In genomic region chr5:150567031-150567680, GRCh38 we compare ENCODE assay signal across 14 cellular contexts. TPM values are rescaled to one million over a fixed set of nuclear protein-coding genes. Genes with fewer than 3 reads are reported as not detected.
DNase-seq lines count a peak whose midpoint lies in the region; ATAC-seq and TF ChIP-seq lines count a peak whose summit lies in the region.
"Had no signal": no experiment of that assay in that cellular context is flagged by ENCODE, and none has a peak within 500 bp of the region (broad histone marks: within the 10 kb centered on the region; RNA-seq: fewer than 3 reads in every experiment).

No MANE protein-coding gene starts in this region.

- no peaks in the 10 kb centered on the region for H3K27me3 Mint-ChIP-seq in activated T-helper 2 cell treated with anti-CD3 and anti-CD28 coated beads, Interferon-gamma antibody, Interleukin-2, Interleukin-4, amounts not matched to agents 10 μg/mL and 5 μg/mL and 100 μg/mL, durations not matched to agents 14 hours and 24 hours and 36 hours (ENCODE audit: low read depth)

- no peaks in the 10 kb centered on the region for H3K27me3 ChIP-seq in smooth muscle cell (ENCODE audit: low read depth)
- H3K27me3 ChIP-seq: suprapubic skin had no signal

- H3K79me2 ChIP-seq in smooth muscle cell (ENCODE audit: low read depth) = no peaks in the 10 kb centered on the region

- H3K36me3 ChIP-seq in smooth muscle cell (ENCODE audit: low read depth) = no peaks in the 10 kb centered on the region
- H3K36me3 ChIP-seq: suprapubic skin had no signal

- intact Hi-C loops in left cardiac atrium (cut with DNase I) = loop anchor here in 1 of 2 donors (10.0 kb wide), 1 partner anchor 278 kb away; the partner anchor contains the start of gene IRGM
- intact Hi-C loops in activated T-helper 2 cell treated with anti-CD3 and anti-CD28 coated beads, Interferon-gamma antibody, Interleukin-2, Interleukin-4, amounts not matched to agents 10 μg/mL and 5 μg/mL and 100 μg/mL, durations not matched to agents 14 hours and 24 hours and 36 hours (cut with micrococcal nuclease) = no loop called here

- no peak overlapping the region for H3K9ac ChIP-seq in smooth muscle cell (ENCODE audit: low read depth)

- no peaks in the 10 kb centered on the region for H3K4me1 ChIP-seq in smooth muscle cell (ENCODE audit: low read depth)
- H3K4me1 ChIP-seq: suprapubic skin had no signal

- no peaks in the 10 kb centered on the region for H4K20me1 ChIP-seq in smooth muscle cell (ENCODE audit: low read depth)

- H3K9me3 Mint-ChIP-seq in activated T-helper 2 cell treated with anti-CD3 and anti-CD28 coated beads, Interferon-gamma antibody, Interleukin-2, Interleukin-4, amounts not matched to agents 10 μg/mL and 5 μg/mL and 100 μg/mL, durations not matched to agents 14 hours and 24 hours and 36 hours = no peaks in the 10 kb centered on the region

- peak; percentile 73 for DNase-seq in HCEC 1CT
- no peak for DNase-seq in left cardiac atrium
- DNase-seq in smooth muscle cell (lab: John Stamatoyannopoulos, UW; ENCODE audit: unreplicated experiment) = no peak
- no peak for DNase-seq in stimulated activated naive CD4-positive, alpha-beta T cell (lab: John Stamatoyannopoulos, UW)
- DNase-seq in activated T-helper 2 cell treated with anti-CD3 and anti-CD28 coated beads, Interferon-gamma antibody, Interleukin-2, Interleukin-4, amounts not matched to agents 10 μg/mL and 5 μg/mL and 100 μg/mL, durations not matched to agents 14 hours and 24 hours and 36 hours (ENCODE audit: low spot score) = no peak
- DNase-seq in NCI-H2196 (lab: John Stamatoyannopoulos, UW; ENCODE audit: unreplicated experiment) = no peak
- DNase-seq: activated CD4-positive, alpha-beta T cell treated with anti-CD3 and anti-CD28 coated beads for 4 hours; activated gamma-delta T cell; DND-41; NCI-H2081 had no signal

- H3K36me3 Mint-ChIP-seq in activated T-helper 2 cell treated with anti-CD3 and anti-CD28 coated beads, Interferon-gamma antibody, Interleukin-2, Interleukin-4, amounts not matched to agents 10 μg/mL and 5 μg/mL and 100 μg/mL, durations not matched to agents 14 hours and 24 hours and 36 hours (ENCODE audit: low read depth) = no peaks in the 10 kb centered on the region

- no peak overlapping the region for H2AFZ ChIP-seq in smooth muscle cell (ENCODE audit: low read depth)

- no peak overlapping the region for H3K27ac Mint-ChIP-seq in activated T-helper 2 cell treated with anti-CD3 and anti-CD28 coated beads, Interferon-gamma antibody, Interleukin-2, Interleukin-4, amounts not matched to agents 10 μg/mL and 5 μg/mL and 100 μg/mL, durations not matched to agents 14 hours and 24 hours and 36 hours

- no peaks in the 10 kb centered on the region for H3K9me3 ChIP-seq in smooth muscle cell (replicated peaks; ENCODE audit: low read depth)
- H3K9me3 ChIP-seq: suprapubic skin had no signal

- 56% methylated on average over 3 of the region's 3 CpGs for WGBS in smooth muscle cell (ENCODE audit: low lambda C conversion rate)

- ATAC-seq in SK-N-SH treated with all-trans-retinoic acid at 6 μM for 48 hours = peak; percentile 37; the same call in 2 of the 3 replicates
- ATAC-seq in left cardiac atrium = peak; percentile 85 to 91
- no peak for ATAC-seq in GM19455 (IDR thresholded peaks at IDR 0.05; ENCODE audit: unreplicated experiment)

- no peaks in the 10 kb centered on the region for H3K4me1 Mint-ChIP-seq in activated T-helper 2 cell treated with anti-CD3 and anti-CD28 coated beads, Interferon-gamma antibody, Interleukin-2, Interleukin-4, amounts not matched to agents 10 μg/mL and 5 μg/mL and 100 μg/mL, durations not matched to agents 14 hours and 24 hours and 36 hours (ENCODE audit: low read depth)
- H3K4me1 Mint-ChIP-seq: neural crest cell had no signal

- no peak for TF ChIP-seq CTCF in smooth muscle cell (IDR thresholded peaks at IDR 0.05; ENCODE audit: borderline replicate concordance, insufficient read depth, poor library complexity, severe bottlenecking)

- no peak overlapping the region for H3K4me3 ChIP-seq in smooth muscle cell
- H3K4me3 ChIP-seq: suprapubic skin had no signal

- H3K4me3 Mint-ChIP-seq in activated T-helper 2 cell treated with anti-CD3 and anti-CD28 coated beads, Interferon-gamma antibody, Interleukin-2, Interleukin-4, amounts not matched to agents 10 μg/mL and 5 μg/mL and 100 μg/mL, durations not matched to agents 14 hours and 24 hours and 36 hours (ENCODE audit: low read depth) = no peak overlapping the region
- H3K4me3 Mint-ChIP-seq: neural crest cell had no signal

- peak overlapping the region; percentile 63 for H3K4me2 ChIP-seq in smooth muscle cell

- peak overlapping the region; percentile 51 for H3K27ac ChIP-seq in smooth muscle cell (ENCODE audit: low read depth)
- H3K27ac ChIP-seq: suprapubic skin had no signal

- peaks cover 8% of the 10 kb centered on the region for H3F3A ChIP-seq in smooth muscle cell (ENCODE audit: low read depth)

TF ChIP-seq in SK-N-SH treated with all-trans-retinoic acid at 6 μM for 48 hours, 23 proteins besides CTCF, POLR2A, EP300 and RAD21:
- TF ChIP-seq ISL1 (CRISPR knock-in tag; IDR thresholded peaks at IDR 0.05) = peak; percentile 45
- no peak for TF ChIP-seq OSR1 (CRISPR knock-in tag; IDR thresholded peaks at IDR 0.05)
TF ChIP-seq in SK-N-SH treated with all-trans-retinoic acid at 6 μM for 48 hours: peak in this region for 1.

RNA-seq across cellular contexts. Expression of gene NDST1, which starts 59.2 kb away (rescaled TPM):
- total RNA-seq in left cardiac atrium (10 to 100 TPM; 59.3 to 71.2 TPM), smooth muscle cell (53.0 and 64.6 TPM in 2 replicates)
- polyA plus RNA-seq in smooth muscle cell = 32.4 and 42.1 TPM in 2 replicates
- total RNA-seq in activated T-helper 2 cell treated with anti-CD3 and anti-CD28 coated beads, Interferon-gamma antibody, Interleukin-2, Interleukin-4, amounts not matched to agents 10 μg/mL and 5 μg/mL and 100 μg/mL, durations not matched to agents 14 hours and 24 hours and 36 hours = 2.4 and 3.0 TPM in 2 replicates

Comparison
In these comparisons a context has a peak if more than half of its experiments do, and no peak if none do; other contexts are left out.
1. RNA of gene NDST1, which starts 59.2 kb away (total RNA-seq): 59.3 to 71.2 TPM in left cardiac atrium and 53.0 to 64.6 TPM in smooth muscle cell; 2.4 to 3.0 TPM in activated T-helper 2 cell treated with anti-CD3 and anti-CD28 coated beads, Interferon-gamma antibody, Interleukin-2, Interleukin-4, amounts not matched to agents 10 μg/mL and 5 μg/mL and 100 μg/mL, durations not matched to agents 14 hours and 24 hours and 36 hours; every median in the first group is over 10 times any median in the second.